In the genomic region with DNA sequence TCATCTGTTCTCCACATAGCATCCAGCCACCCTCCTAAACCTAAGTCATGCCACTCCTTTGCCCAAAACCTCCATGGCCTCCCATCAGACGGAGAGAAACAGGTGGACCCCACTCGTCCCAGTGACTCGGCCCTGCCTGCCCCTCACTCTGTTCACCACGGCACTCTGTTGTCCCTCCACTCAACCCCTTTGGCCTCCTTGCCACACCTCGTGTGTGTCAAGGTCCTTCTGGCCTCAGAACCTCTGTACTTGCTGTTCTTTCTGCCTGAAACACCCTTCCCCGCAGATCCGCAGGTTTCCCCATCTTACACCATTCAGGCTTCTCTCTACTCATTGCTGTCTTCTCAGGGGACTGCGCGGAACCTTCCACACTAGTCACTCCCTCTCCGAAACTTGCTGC, we compare ENCODE assay signal across 27 cellular contexts.
"Had no signal": no experiment of that assay in that cellular context is flagged by ENCODE, and none has a peak within 500 bp of the region (broad histone marks: within the 10 kb centered on the region; RNA-seq: fewer than 3 reads in every experiment).

No MANE protein-coding gene starts in this region.

- ATAC-seq: esophagus mucosa; gastrocnemius medialis; left lobe of liver; natural killer cell treated with Interleukin-12 subunit alpha and Interleukin-12 subunit beta and Interleukin-15 and Interleukin-18, amount 100 ng/mL, for 72 hours; psoas muscle; right cardiac atrium; stimulated activated memory B cell treated with anti-CD40 and anti-IgM and Interleukin-4, amounts not matched to agents 10 μg/mL and 1 μg/mL and 100 μg/mL, for 72 hours; upper lobe of right lung had no signal

- H3K36me3 Mint-ChIP-seq: memory B cell; natural killer cell treated with Interleukin-12 subunit alpha and Interleukin-12 subunit beta and Interleukin-15 and Interleukin-18, amount 100 ng/mL, for 72 hours; stimulated activated memory B cell treated with anti-CD40 and anti-IgM and Interleukin-4, amounts not matched to agents 10 μg/mL and 1 μg/mL and 100 μg/mL, for 72 hours had no signal

- H3K36me3 ChIP-seq: colonic mucosa, gastrocnemius medialis, ovary, sigmoid colon, thoracic aorta, tibial nerve, upper lobe of right lung, uterus had no signal

- H3K4me3 Mint-ChIP-seq: dendritic cell treated with granulocyte-macrophage colony-stimulating factor and Interleukin-4, amounts not matched to agents 40 ng/mL and 50 ng/mL, for 4 days; endodermal cell; memory B cell; natural killer cell treated with Interleukin-12 subunit alpha and Interleukin-12 subunit beta and Interleukin-15 and Interleukin-18, amount 100 ng/mL, for 72 hours; stimulated activated memory B cell treated with anti-CD40 and anti-IgM and Interleukin-4, amounts not matched to agents 10 μg/mL and 1 μg/mL and 100 μg/mL, for 72 hours; stimulated activated naive CD8-positive, alpha-beta T cell treated with anti-CD3 and anti-CD28 coated beads, Interleukin-15, Interleukin-2, amounts not matched to agents 100 ng/mL and 50 ng/mL, for 24 hours had no signal

- H3K9me3 ChIP-seq: colonic mucosa, gastrocnemius medialis, ovary, psoas muscle, sigmoid colon, thoracic aorta, upper lobe of right lung, uterus had no signal

- H3K27ac Mint-ChIP-seq: dendritic cell treated with granulocyte-macrophage colony-stimulating factor and Interleukin-4, amounts not matched to agents 40 ng/mL and 50 ng/mL, for 4 days; endodermal cell; memory B cell; natural killer cell treated with Interleukin-12 subunit alpha and Interleukin-12 subunit beta and Interleukin-15 and Interleukin-18, amount 100 ng/mL, for 72 hours; stimulated activated memory B cell treated with anti-CD40 and anti-IgM and Interleukin-4, amounts not matched to agents 10 μg/mL and 1 μg/mL and 100 μg/mL, for 72 hours; stimulated activated naive CD8-positive, alpha-beta T cell treated with anti-CD3 and anti-CD28 coated beads, Interleukin-15, Interleukin-2, amounts not matched to agents 100 ng/mL and 50 ng/mL, for 24 hours had no signal

- H3K4me3 ChIP-seq: colonic mucosa, gastrocnemius medialis, lung, ovary, psoas muscle, sigmoid colon, thoracic aorta, tibial nerve, upper lobe of right lung, uterus had no signal

- H3K27ac ChIP-seq: colonic mucosa, epithelial cell of prostate, gastrocnemius medialis, ovary, psoas muscle, sigmoid colon, thoracic aorta, tibial nerve, upper lobe of right lung, uterus had no signal

- DNase-seq: colonic mucosa; effector CD8-positive, alpha-beta T cell; endodermal cell; foreskin fibroblast; gastrocnemius medialis; head of caudate nucleus; occipital lobe; ovary; psoas muscle; right cardiac atrium; sigmoid colon; stimulated activated CD4-positive, alpha-beta T cell treated with anti-CD3 and anti-CD28 coated beads, Interleukin-2, amount 100 ng/mL, for 24 hours; stimulated activated CD4-positive, alpha-beta T cell treated with anti-CD3 and anti-CD28 coated beads, Interleukin-4, amount 100 ng/mL, for 24 hours; upper lobe of right lung; uterus had no signal

- H3K4me1 Mint-ChIP-seq: memory B cell; stimulated activated memory B cell treated with anti-CD40 and anti-IgM and Interleukin-4, amounts not matched to agents 10 μg/mL and 1 μg/mL and 100 μg/mL, for 72 hours had no signal

- H3K4me1 ChIP-seq: colonic mucosa, gastrocnemius medialis, psoas muscle, uterus had no signal

- H3K27me3 ChIP-seq: colonic mucosa, gastrocnemius medialis, ovary, sigmoid colon, tibial nerve, upper lobe of right lung, uterus had no signal

- H3K27me3 Mint-ChIP-seq: stimulated activated naive CD8-positive, alpha-beta T cell treated with anti-CD3 and anti-CD28 coated beads, Interleukin-15, Interleukin-2, amounts not matched to agents 100 ng/mL and 50 ng/mL, for 24 hours had no signal

- H3K9me3 Mint-ChIP-seq: dendritic cell treated with granulocyte-macrophage colony-stimulating factor and Interleukin-4, amounts not matched to agents 40 ng/mL and 50 ng/mL, for 4 days; endodermal cell; memory B cell; natural killer cell treated with Interleukin-12 subunit alpha and Interleukin-12 subunit beta and Interleukin-15 and Interleukin-18, amount 100 ng/mL, for 72 hours; stimulated activated memory B cell treated with anti-CD40 and anti-IgM and Interleukin-4, amounts not matched to agents 10 μg/mL and 1 μg/mL and 100 μg/mL, for 72 hours; stimulated activated naive CD8-positive, alpha-beta T cell treated with anti-CD3 and anti-CD28 coated beads, Interleukin-15, Interleukin-2, amounts not matched to agents 100 ng/mL and 50 ng/mL, for 24 hours had no signal

- FAIRE-seq: keratinocyte had no signal
